35 cellular contexts compared by ENCODE assay signal in genomic region chr10:12834116-12834515, GRCh38.
"Had no signal": no experiment of that assay in that cellular context is flagged by ENCODE, and none has a peak within 500 bp of the region (broad histone marks: within the 10 kb centered on the region; RNA-seq: fewer than 3 reads in every experiment).

No MANE protein-coding gene starts in this region.

- H3K27me3 ChIP-seq: adrenal gland, breast epithelium, cardiac muscle cell, dorsolateral prefrontal cortex, esophagus muscularis mucosa, foreskin keratinocyte, gastroesophageal sphincter had no signal

- H3K36me3 Mint-ChIP-seq: activated CD8-positive, alpha-beta memory T cell treated with anti-CD3 and anti-CD28 coated beads, Interleukin-2, amount 10 ng/mL, durations not matched to agents 7 days and 5 days had no signal

- H3K36me3 ChIP-seq: adrenal gland, breast epithelium, cardiac muscle cell had no signal

- H3K27ac Mint-ChIP-seq: activated CD4-positive, alpha-beta memory T cell treated with anti-CD3 and anti-CD28 coated beads for 36 hours; activated CD4-positive, alpha-beta T cell treated with anti-CD3 and anti-CD28 coated beads for 36 hours; activated CD4-positive, alpha-beta T cell treated with anti-CD3 and anti-CD28 coated beads, Interleukin-2, amount 10 ng/mL, durations not matched to agents 24 days and 14 days; activated CD8-positive, alpha-beta memory T cell treated with anti-CD3 and anti-CD28 coated beads, Interleukin-2, amount 10 ng/mL, durations not matched to agents 7 days and 5 days; activated CD8-positive, alpha-beta T cell treated with anti-CD3 and anti-CD28 coated beads, Interleukin-2, amount 10 ng/mL, durations not matched to agents 7 days and 5 days; activated naive CD4-positive, alpha-beta T cell treated with anti-CD3 and anti-CD28 coated beads for 36 hours; activated naive CD4-positive, alpha-beta T cell treated with anti-CD3 and anti-CD28 coated beads, Interleukin-2, amount 50 U/mL, for 24 hours; activated naive CD8-positive, alpha-beta T cell treated with anti-CD3 and anti-CD28 coated beads for 36 hours; activated naive CD8-positive, alpha-beta T cell treated with anti-CD3 and anti-CD28 coated beads, Interleukin-2, amount 50 U/mL, for 24 hours; activated T-helper 1 cell treated with anti-CD3 and anti-CD28 coated beads, Interleukin-12 subunit alpha, Interleukin-12 subunit beta, Interleukin-2, Interleukin-4 antibody, amounts not matched to agents 30 ng/mL and 10 ng/mL and 1 ng/mL, durations not matched to agents 14 hours and 24 hours and 36 hours; activated T-helper 2 cell treated with anti-CD3 and anti-CD28 coated beads, Interferon-gamma antibody, Interleukin-2, Interleukin-4, amounts not matched to agents 10 μg/mL and 5 μg/mL and 100 μg/mL, durations not matched to agents 14 hours and 24 hours and 36 hours; dendritic cell treated with granulocyte-macrophage colony-stimulating factor and Interleukin-4, amounts not matched to agents 40 ng/mL and 50 ng/mL, for 4 days; T-cell; T-helper 1 cell treated with Interleukin-12 subunit alpha and Interleukin-12 subunit beta and Interleukin-4 antibody, amounts not matched to agents 30 μg/mL and 1 μg/mL, for 36 hours had no signal

- H3K9me3 ChIP-seq: adrenal gland, breast epithelium, esophagus muscularis mucosa, gastroesophageal sphincter had no signal

- DNase-seq: activated CD4-positive, alpha-beta memory T cell treated with anti-CD3 and anti-CD28 coated beads for 36 hours; activated CD4-positive, alpha-beta T cell treated with anti-CD3 and anti-CD28 coated beads for 36 hours; activated CD4-positive, alpha-beta T cell treated with anti-CD3 and anti-CD28 coated beads, Interleukin-2, amount 10 ng/mL, durations not matched to agents 24 days and 14 days; activated CD4-positive, CD25-positive, alpha-beta regulatory T cell; activated CD4-positive, CD25-positive, alpha-beta regulatory T cell treated with anti-CD3 and anti-CD28 coated beads, Interleukin-2, amount 50 U/mL, for 72 hours; activated CD8-positive, alpha-beta memory T cell treated with anti-CD3 and anti-CD28 coated beads, Interleukin-2, amount 10 ng/mL, durations not matched to agents 7 days and 5 days; activated CD8-positive, alpha-beta memory T cell treated with anti-CD3 and anti-CD28 coated beads, Interleukin-2, amount 50 U/mL, for 4 hours; activated CD8-positive, alpha-beta T cell treated with anti-CD3 and anti-CD28 coated beads, Interleukin-2, amount 10 ng/mL, durations not matched to agents 7 days and 5 days; activated effector memory CD4-positive, alpha-beta T cell treated with anti-CD3 and anti-CD28 coated beads, Interleukin-2, amount 50 U/mL, for 16 hours; activated naive CD4-positive, alpha-beta T cell treated with anti-CD3 and anti-CD28 coated beads for 36 hours; activated naive CD8-positive, alpha-beta T cell treated with anti-CD3 and anti-CD28 coated beads for 36 hours; activated naive CD8-positive, alpha-beta T cell treated with anti-CD3 and anti-CD28 coated beads, Interleukin-2, amount 50 U/mL, for 24 hours; activated T-cell treated with anti-CD3 and anti-CD28 coated beads, Interleukin-2, amount 50 U/mL, for 1 hour; activated T-cell treated with anti-CD3 and anti-CD28 coated beads, Interleukin-2, amount 50 U/mL, for 48 hours; adrenal gland; amygdala; aorta; central memory CD4-positive, alpha-beta T cell; effector memory CD4-positive, alpha-beta T cell; erythroblast; SW 1271; T-cell had no signal

- H3K9me3 Mint-ChIP-seq: activated CD4-positive, alpha-beta memory T cell treated with anti-CD3 and anti-CD28 coated beads for 36 hours; activated CD4-positive, alpha-beta T cell treated with anti-CD3 and anti-CD28 coated beads, Interleukin-2, amount 10 ng/mL, durations not matched to agents 24 days and 14 days; activated naive CD4-positive, alpha-beta T cell treated with anti-CD3 and anti-CD28 coated beads for 36 hours; activated naive CD4-positive, alpha-beta T cell treated with anti-CD3 and anti-CD28 coated beads, Interleukin-2, amount 50 U/mL, for 24 hours; activated naive CD8-positive, alpha-beta T cell treated with anti-CD3 and anti-CD28 coated beads for 36 hours; activated naive CD8-positive, alpha-beta T cell treated with anti-CD3 and anti-CD28 coated beads, Interleukin-2, amount 50 U/mL, for 24 hours; activated T-helper 1 cell treated with anti-CD3 and anti-CD28 coated beads, Interleukin-12 subunit alpha, Interleukin-12 subunit beta, Interleukin-2, Interleukin-4 antibody, amounts not matched to agents 30 ng/mL and 10 ng/mL and 1 ng/mL, durations not matched to agents 14 hours and 24 hours and 36 hours; activated T-helper 2 cell treated with anti-CD3 and anti-CD28 coated beads, Interferon-gamma antibody, Interleukin-2, Interleukin-4, amounts not matched to agents 10 μg/mL and 5 μg/mL and 100 μg/mL, durations not matched to agents 14 hours and 24 hours and 36 hours; dendritic cell treated with granulocyte-macrophage colony-stimulating factor and Interleukin-4, amounts not matched to agents 40 ng/mL and 50 ng/mL, for 4 days; T-cell; T-helper 1 cell treated with Interleukin-12 subunit alpha and Interleukin-12 subunit beta and Interleukin-4 antibody, amounts not matched to agents 30 μg/mL and 1 μg/mL, for 36 hours had no signal

- H3K27ac ChIP-seq: adrenal gland, breast epithelium, cardiac muscle cell, coronary artery, esophagus muscularis mucosa, foreskin keratinocyte, gastroesophageal sphincter had no signal

- H3K4me3 ChIP-seq: adrenal gland, breast epithelium, cardiac muscle cell, coronary artery, dorsolateral prefrontal cortex, esophagus muscularis mucosa, gastroesophageal sphincter had no signal

- H3K4me1 Mint-ChIP-seq: activated CD4-positive, alpha-beta T cell treated with anti-CD3 and anti-CD28 coated beads for 36 hours; activated CD4-positive, alpha-beta T cell treated with anti-CD3 and anti-CD28 coated beads, Interleukin-2, amount 10 ng/mL, durations not matched to agents 24 days and 14 days; activated CD8-positive, alpha-beta memory T cell treated with anti-CD3 and anti-CD28 coated beads, Interleukin-2, amount 10 ng/mL, durations not matched to agents 7 days and 5 days; activated naive CD4-positive, alpha-beta T cell treated with anti-CD3 and anti-CD28 coated beads, Interleukin-2, amount 50 U/mL, for 24 hours; activated naive CD8-positive, alpha-beta T cell treated with anti-CD3 and anti-CD28 coated beads for 36 hours; activated naive CD8-positive, alpha-beta T cell treated with anti-CD3 and anti-CD28 coated beads, Interleukin-2, amount 50 U/mL, for 24 hours; T-cell had no signal

- H3K4me3 Mint-ChIP-seq: activated CD4-positive, alpha-beta memory T cell treated with anti-CD3 and anti-CD28 coated beads for 36 hours; activated CD4-positive, alpha-beta T cell treated with anti-CD3 and anti-CD28 coated beads for 36 hours; activated CD4-positive, alpha-beta T cell treated with anti-CD3 and anti-CD28 coated beads, Interleukin-2, amount 10 ng/mL, durations not matched to agents 24 days and 14 days; activated CD8-positive, alpha-beta memory T cell treated with anti-CD3 and anti-CD28 coated beads, Interleukin-2, amount 10 ng/mL, durations not matched to agents 7 days and 5 days; activated CD8-positive, alpha-beta T cell treated with anti-CD3 and anti-CD28 coated beads, Interleukin-2, amount 10 ng/mL, durations not matched to agents 7 days and 5 days; activated naive CD4-positive, alpha-beta T cell treated with anti-CD3 and anti-CD28 coated beads for 36 hours; activated naive CD4-positive, alpha-beta T cell treated with anti-CD3 and anti-CD28 coated beads, Interleukin-2, amount 50 U/mL, for 24 hours; activated naive CD8-positive, alpha-beta T cell treated with anti-CD3 and anti-CD28 coated beads for 36 hours; activated naive CD8-positive, alpha-beta T cell treated with anti-CD3 and anti-CD28 coated beads, Interleukin-2, amount 50 U/mL, for 24 hours; activated T-helper 1 cell treated with anti-CD3 and anti-CD28 coated beads, Interleukin-12 subunit alpha, Interleukin-12 subunit beta, Interleukin-2, Interleukin-4 antibody, amounts not matched to agents 30 ng/mL and 10 ng/mL and 1 ng/mL, durations not matched to agents 14 hours and 24 hours and 36 hours; brain; dendritic cell treated with granulocyte-macrophage colony-stimulating factor and Interleukin-4, amounts not matched to agents 40 ng/mL and 50 ng/mL, for 4 days; T-cell; T-helper 1 cell treated with Interleukin-12 subunit alpha and Interleukin-12 subunit beta and Interleukin-4 antibody, amounts not matched to agents 30 μg/mL and 1 μg/mL, for 36 hours had no signal

- H3K27me3 Mint-ChIP-seq: activated CD4-positive, alpha-beta memory T cell treated with anti-CD3 and anti-CD28 coated beads for 36 hours; activated CD4-positive, alpha-beta T cell treated with anti-CD3 and anti-CD28 coated beads for 36 hours; activated CD4-positive, alpha-beta T cell treated with anti-CD3 and anti-CD28 coated beads, Interleukin-2, amount 10 ng/mL, durations not matched to agents 24 days and 14 days; activated CD8-positive, alpha-beta memory T cell treated with anti-CD3 and anti-CD28 coated beads, Interleukin-2, amount 10 ng/mL, durations not matched to agents 7 days and 5 days; activated naive CD4-positive, alpha-beta T cell treated with anti-CD3 and anti-CD28 coated beads, Interleukin-2, amount 50 U/mL, for 24 hours; activated naive CD8-positive, alpha-beta T cell treated with anti-CD3 and anti-CD28 coated beads for 36 hours; activated naive CD8-positive, alpha-beta T cell treated with anti-CD3 and anti-CD28 coated beads, Interleukin-2, amount 50 U/mL, for 24 hours; dendritic cell treated with granulocyte-macrophage colony-stimulating factor and Interleukin-4, amounts not matched to agents 40 ng/mL and 50 ng/mL, for 4 days; T-cell had no signal

- ATAC-seq: activated CD4-positive, alpha-beta T cell treated with anti-CD3 and anti-CD28 coated beads for 36 hours; activated CD8-positive, alpha-beta memory T cell treated with anti-CD3 and anti-CD28 coated beads, Interleukin-2, amount 10 ng/mL, durations not matched to agents 7 days and 5 days; activated CD8-positive, alpha-beta T cell treated with anti-CD3 and anti-CD28 coated beads, Interleukin-2, amount 10 ng/mL, durations not matched to agents 7 days and 5 days; activated naive CD8-positive, alpha-beta T cell treated with anti-CD3 and anti-CD28 coated beads, Interleukin-2, amount 50 U/mL, for 24 hours; gastroesophageal sphincter; T-cell had no signal

- H3K4me1 ChIP-seq: adrenal gland, breast epithelium, gastroesophageal sphincter had no signal
